In genomic region chrX:9501362-9501761, GRCh38 we compare ENCODE assay signal across 2 cellular contexts.
A peak's percentile ranks its signal among the peaks of the same experiment; 100 is the strongest.
TF ChIP-seq lines count a peak whose summit lies in the region.

No MANE protein-coding gene starts in this region.

TF ChIP-seq in HepG2, 621 proteins besides CTCF, POLR2A, EP300 and RAD21:
- TF ChIP-seq ZNF674 (CRISPR knock-in tag; IDR thresholded peaks at IDR 0.05; ENCODE audit: low read depth) (no peak), HNF4A (CRISPR knock-in tag; IDR thresholded peaks at IDR 0.05) (peak; percentile 39), KDM5B (CRISPR knock-in tag; IDR thresholded peaks at IDR 0.05; ENCODE audit: borderline replicate concordance) (no peak), GATA4 (IDR thresholded peaks at IDR 0.05; ENCODE audit: borderline replicate concordance, low read depth) (no peak), PAWR (CRISPR knock-in tag; IDR thresholded peaks at IDR 0.05; ENCODE audit: borderline replicate concordance) (no peak), MNT (IDR thresholded peaks at IDR 0.05) (no peak), MAF1 (CRISPR knock-in tag; IDR thresholded peaks at IDR 0.05; ENCODE audit: borderline replicate concordance) (no peak), STAG1 (CRISPR knock-in tag; IDR thresholded peaks at IDR 0.05) (peak; percentile 39), HMG20B (CRISPR knock-in tag; conservative IDR thresholded peaks at IDR 0.05) (no peak)
- TF ChIP-seq, protein P1, sequence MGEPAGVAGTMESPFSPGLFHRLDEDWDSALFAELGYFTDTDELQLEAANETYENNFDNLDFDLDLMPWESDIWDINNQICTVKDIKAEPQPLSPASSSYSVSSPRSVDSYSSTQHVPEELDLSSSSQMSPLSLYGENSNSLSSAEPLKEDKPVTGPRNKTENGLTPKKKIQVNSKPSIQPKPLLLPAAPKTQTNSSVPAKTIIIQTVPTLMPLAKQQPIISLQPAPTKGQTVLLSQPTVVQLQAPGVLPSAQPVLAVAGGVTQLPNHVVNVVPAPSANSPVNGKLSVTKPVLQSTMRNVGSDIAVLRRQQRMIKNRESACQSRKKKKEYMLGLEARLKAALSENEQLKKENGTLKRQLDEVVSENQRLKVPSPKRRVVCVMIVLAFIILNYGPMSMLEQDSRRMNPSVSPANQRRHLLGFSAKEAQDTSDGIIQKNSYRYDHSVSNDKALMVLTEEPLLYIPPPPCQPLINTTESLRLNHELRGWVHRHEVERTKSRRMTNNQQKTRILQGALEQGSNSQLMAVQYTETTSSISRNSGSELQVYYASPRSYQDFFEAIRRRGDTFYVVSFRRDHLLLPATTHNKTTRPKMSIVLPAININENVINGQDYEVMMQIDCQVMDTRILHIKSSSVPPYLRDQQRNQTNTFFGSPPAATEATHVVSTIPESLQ (CRISPR knock-in tag; conservative IDR thresholded peaks at IDR 0.05), result no peak
- TF ChIP-seq, protein P2, sequence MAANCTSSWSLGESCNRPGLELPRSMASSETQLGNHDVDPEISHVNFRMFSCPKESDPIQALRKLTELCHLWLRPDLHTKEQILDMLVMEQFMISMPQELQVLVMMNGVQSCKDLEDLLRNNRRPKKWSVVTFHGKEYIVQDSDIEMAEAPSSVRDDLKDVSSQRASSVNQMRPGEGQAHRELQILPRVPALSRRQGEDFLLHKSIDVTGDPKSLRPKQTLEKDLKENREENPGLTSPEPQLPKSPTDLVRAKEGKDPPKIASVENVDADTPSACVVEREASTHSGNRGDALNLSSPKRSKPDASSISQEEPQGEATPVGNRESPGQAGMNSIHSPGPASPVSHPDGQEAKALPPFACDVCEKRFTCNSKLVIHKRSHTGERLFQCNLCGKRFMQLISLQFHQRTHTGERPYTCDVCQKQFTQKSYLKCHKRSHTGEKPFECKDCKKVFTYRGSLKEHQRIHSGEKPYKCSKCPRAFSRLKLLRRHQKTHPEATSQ (CRISPR knock-in tag; IDR thresholded peaks at IDR 0.05; ENCODE audit: borderline replicate concordance), result no peak

TF ChIP-seq in K562, 482 proteins besides CTCF, POLR2A, EP300 and RAD21:
- TF ChIP-seq ZBTB2 (IDR thresholded peaks at IDR 0.05), result no peak
- no peak for TF ChIP-seq NCOR1 (IDR thresholded peaks at IDR 0.05)
- no peak for TF ChIP-seq NR2C1 (IDR thresholded peaks at IDR 0.05)
- TF ChIP-seq NR2C1 (tag; IDR thresholded peaks at IDR 0.05), result no peak
- TF ChIP-seq PML (IDR thresholded peaks at IDR 0.05; ENCODE audit: low read length), result no peak
- no peak for TF ChIP-seq ERF (CRISPR knock-in tag; IDR thresholded peaks at IDR 0.05)
- no peak for TF ChIP-seq MTF1 (CRISPR knock-in tag; IDR thresholded peaks at IDR 0.05; ENCODE audit: borderline replicate concordance)
- no peak for TF ChIP-seq STAT5A (IDR thresholded peaks at IDR 0.05; ENCODE audit: borderline replicate concordance, low read length)
- no peak for TF ChIP-seq ZEB2 (IDR thresholded peaks at IDR 0.05)
- no peak for TF ChIP-seq SMARCE1 (IDR thresholded peaks at IDR 0.05)
- no peak for TF ChIP-seq SMARCA5 (IDR thresholded peaks at IDR 0.05)
- TF ChIP-seq RBM39 (optimal IDR thresholded peaks at IDR 0.05; ENCODE audit: low read depth, low read length), result no peak
- TF ChIP-seq, protein P3, sequence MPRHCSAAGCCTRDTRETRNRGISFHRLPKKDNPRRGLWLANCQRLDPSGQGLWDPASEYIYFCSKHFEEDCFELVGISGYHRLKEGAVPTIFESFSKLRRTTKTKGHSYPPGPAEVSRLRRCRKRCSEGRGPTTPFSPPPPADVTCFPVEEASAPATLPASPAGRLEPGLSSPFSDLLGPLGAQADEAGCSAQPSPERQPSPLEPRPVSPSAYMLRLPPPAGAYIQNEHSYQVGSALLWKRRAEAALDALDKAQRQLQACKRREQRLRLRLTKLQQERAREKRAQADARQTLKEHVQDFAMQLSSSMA (CRISPR knock-in tag; IDR thresholded peaks at IDR 0.05), result no peak
- no peak for TF ChIP-seq SIN3A (IDR thresholded peaks at IDR 0.05; ENCODE audit: borderline replicate concordance in 2 of 2, control insufficient read depth in 1 of 2, low read depth in 2 of 2, low read length in 2 of 2)
- no peak for TF ChIP-seq FOXJ3 (CRISPR knock-in tag; IDR thresholded peaks at IDR 0.05)
- TF ChIP-seq BMI1 (IDR thresholded peaks at IDR 0.05; ENCODE audit: low read length), result no peak
- no peak for TF ChIP-seq KDM5B (IDR thresholded peaks at IDR 0.05; ENCODE audit: insufficient replicate concordance, low read depth, low read length)
- TF ChIP-seq ZNF124 (CRISPR knock-in tag; IDR thresholded peaks at IDR 0.05), result no peak
- TF ChIP-seq, protein P4, sequence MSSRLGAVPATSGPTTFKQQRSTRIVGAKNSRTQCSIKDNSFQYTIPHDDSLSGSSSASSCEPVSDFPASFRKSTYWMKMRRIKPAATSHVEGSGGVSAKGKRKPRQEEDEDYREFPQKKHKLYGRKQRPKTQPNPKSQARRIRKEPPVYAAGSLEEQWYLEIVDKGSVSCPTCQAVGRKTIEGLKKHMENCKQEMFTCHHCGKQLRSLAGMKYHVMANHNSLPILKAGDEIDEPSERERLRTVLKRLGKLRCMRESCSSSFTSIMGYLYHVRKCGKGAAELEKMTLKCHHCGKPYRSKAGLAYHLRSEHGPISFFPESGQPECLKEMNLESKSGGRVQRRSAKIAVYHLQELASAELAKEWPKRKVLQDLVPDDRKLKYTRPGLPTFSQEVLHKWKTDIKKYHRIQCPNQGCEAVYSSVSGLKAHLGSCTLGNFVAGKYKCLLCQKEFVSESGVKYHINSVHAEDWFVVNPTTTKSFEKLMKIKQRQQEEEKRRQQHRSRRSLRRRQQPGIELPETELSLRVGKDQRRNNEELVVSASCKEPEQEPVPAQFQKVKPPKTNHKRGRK (tag; IDR thresholded peaks at IDR 0.05), result no peak
TF ChIP-seq in K562: peak in this region for 0.
